In genomic region chr1:16702280-16702679, GRCh38 we compare ENCODE assay signal across 3 cellular contexts. TPM values are rescaled to one million over a fixed set of nuclear protein-coding genes. Genes with fewer than 3 reads are reported as not detected.
"Had no signal": no experiment of that assay in that cellular context is flagged by ENCODE, and none has a peak within 500 bp of the region (broad histone marks: within the 10 kb centered on the region; RNA-seq: fewer than 3 reads in every experiment).

No MANE protein-coding gene starts in this region.

RNA-seq across cellular contexts. Expression of gene RNU1-3, which starts 35.5 kb away (rescaled TPM):
- total RNA-seq: myocyte had no signal
- polyA plus RNA-seq: esophagus, heart right ventricle had no signal

RNA-seq across cellular contexts. Expression of gene RNU1-4, which starts 38.0 kb away (rescaled TPM):
- total RNA-seq: myocyte had no signal
- polyA plus RNA-seq: esophagus, heart right ventricle had no signal
